ENCODE assay signal across 8 cellular contexts in the genomic region with DNA sequence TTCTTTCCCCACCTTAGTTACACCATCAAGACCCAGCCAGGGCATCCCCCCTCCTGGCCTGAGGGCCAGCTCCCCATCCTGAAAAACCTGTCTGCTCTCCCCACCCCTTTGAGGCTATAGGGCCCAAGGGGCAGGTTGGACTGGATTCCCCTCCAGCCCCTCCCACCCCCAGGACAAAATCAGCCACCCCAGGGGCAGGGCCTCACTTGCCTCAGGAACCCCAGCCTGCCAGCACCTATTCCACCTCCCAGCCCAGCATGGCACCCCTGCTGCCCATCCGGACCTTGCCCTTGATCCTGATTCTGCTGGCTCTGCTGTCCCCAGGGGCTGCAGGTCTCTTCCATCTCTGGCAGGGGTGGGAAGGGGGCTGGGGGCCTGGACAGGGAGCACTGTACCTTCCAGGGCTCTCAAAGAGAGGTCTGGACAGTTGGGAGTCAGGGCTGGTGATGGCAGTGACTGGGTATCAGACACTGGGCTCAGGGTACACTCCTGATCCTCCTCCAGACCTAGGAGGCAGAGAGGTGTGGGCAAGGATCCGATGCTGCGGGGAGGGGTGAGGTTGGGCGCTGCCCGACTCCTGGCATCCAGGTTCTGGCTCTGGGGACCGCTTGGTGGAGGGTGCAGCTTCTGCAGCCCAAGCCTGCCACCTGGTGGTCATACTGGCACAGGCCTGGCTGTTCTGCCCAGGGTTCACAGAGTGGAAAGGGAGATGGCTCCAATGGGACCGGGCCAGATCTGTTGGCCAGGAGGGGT. TPM values are rescaled to one million over a fixed set of nuclear protein-coding genes. Genes with fewer than 3 reads are reported as not detected.
DNase-seq lines count a peak whose midpoint lies in the region; TF ChIP-seq lines count a peak whose summit lies in the region.

A gene (plus strand): TSS at position 205 of the 753 bp plus-strand sequence. CDS start 53 bp downstream, at position 258.

- no peaks in the 10 kb centered on the region for H3K27me3 ChIP-seq in KMS-11 (ENCODE audit: insufficient read depth, low read depth)
- peaks cover 5% of the 10 kb centered on the region for H3K27me3 ChIP-seq in neural progenitor cell

- H3K27ac Mint-ChIP-seq in activated T-helper 1 cell treated with anti-CD3 and anti-CD28 coated beads, Interleukin-12 subunit alpha, Interleukin-12 subunit beta, Interleukin-2, Interleukin-4 antibody, amounts not matched to agents 30 ng/mL and 10 ng/mL and 1 ng/mL, durations not matched to agents 14 hours and 24 hours and 36 hours = peak within 1 kb of the TSS; percentile 36
- H3K27ac Mint-ChIP-seq in neural progenitor cell = peak within 1 kb of the TSS; percentile 53

- H3K4me1 Mint-ChIP-seq in activated T-helper 1 cell treated with anti-CD3 and anti-CD28 coated beads, Interleukin-12 subunit alpha, Interleukin-12 subunit beta, Interleukin-2, Interleukin-4 antibody, amounts not matched to agents 30 ng/mL and 10 ng/mL and 1 ng/mL, durations not matched to agents 14 hours and 24 hours and 36 hours (ENCODE audit: low read depth) = peaks cover 7% of the 10 kb centered on the region
- H3K4me1 Mint-ChIP-seq in neural progenitor cell = peaks cover 29% of the 10 kb centered on the region

- intact Hi-C loops in activated T-helper 1 cell treated with anti-CD3 and anti-CD28 coated beads, Interleukin-12 subunit alpha, Interleukin-12 subunit beta, Interleukin-2, Interleukin-4 antibody, amounts not matched to agents 30 ng/mL and 10 ng/mL and 1 ng/mL, durations not matched to agents 14 hours and 24 hours and 36 hours (cut with micrococcal nuclease) = loop anchor here (1.0 kb wide), 5 partner anchors 26 to 297 kb away; no protein-coding TSS in a partner anchor

- peaks cover 8% of the 10 kb centered on the region for H3F3A ChIP-seq in neural progenitor cell (ENCODE audit: low read depth)

- H3K4me3 Mint-ChIP-seq in activated T-helper 1 cell treated with anti-CD3 and anti-CD28 coated beads, Interleukin-12 subunit alpha, Interleukin-12 subunit beta, Interleukin-2, Interleukin-4 antibody, amounts not matched to agents 30 ng/mL and 10 ng/mL and 1 ng/mL, durations not matched to agents 14 hours and 24 hours and 36 hours = no peak within 1 kb of the TSS
- peak within 1 kb of the TSS; percentile 50 for H3K4me3 Mint-ChIP-seq in neural progenitor cell

- H3K4me2 ChIP-seq in KMS-11 (no peak within 1 kb of the TSS), neural progenitor cell (no peak within 1 kb of the TSS)

- H3K27me3 Mint-ChIP-seq in activated T-helper 1 cell treated with anti-CD3 and anti-CD28 coated beads, Interleukin-12 subunit alpha, Interleukin-12 subunit beta, Interleukin-2, Interleukin-4 antibody, amounts not matched to agents 30 ng/mL and 10 ng/mL and 1 ng/mL, durations not matched to agents 14 hours and 24 hours and 36 hours (ENCODE audit: insufficient read depth) = peaks cover 20% of the 10 kb centered on the region
- peaks cover 12% of the 10 kb centered on the region for H3K27me3 Mint-ChIP-seq in neural progenitor cell (ENCODE audit: insufficient read depth, low read depth)

- no peaks in the 10 kb centered on the region for H3K36me3 Mint-ChIP-seq in activated T-helper 1 cell treated with anti-CD3 and anti-CD28 coated beads, Interleukin-12 subunit alpha, Interleukin-12 subunit beta, Interleukin-2, Interleukin-4 antibody, amounts not matched to agents 30 ng/mL and 10 ng/mL and 1 ng/mL, durations not matched to agents 14 hours and 24 hours and 36 hours (ENCODE audit: low read depth)
- no peaks in the 10 kb centered on the region for H3K36me3 Mint-ChIP-seq in neural progenitor cell

- H3K9me3 ChIP-seq in neural progenitor cell (ENCODE audit: low read depth) = no peaks in the 10 kb centered on the region

- H3K4me3 ChIP-seq in KMS-11 (IDR thresholded peaks at IDR 0.05; ENCODE audit: insufficient read depth, low read depth, low read length) (no peak within 1 kb of the TSS), fibroblast of pulmonary artery (replicated peaks; ENCODE audit: low read depth, low read length) (no peak within 1 kb of the TSS), neural progenitor cell (no peak within 1 kb of the TSS)

- H3K79me2 ChIP-seq in KMS-11 (ENCODE audit: insufficient read depth, low read depth) = no peaks in the 10 kb centered on the region
- H3K79me2 ChIP-seq in neural progenitor cell (ENCODE audit: low read depth) = no peaks in the 10 kb centered on the region

- no peak within 1 kb of the TSS for H2AFZ ChIP-seq in KMS-11 (ENCODE audit: low read depth)
- no peak within 1 kb of the TSS for H2AFZ ChIP-seq in neural progenitor cell (replicated peaks)

- H3K9ac ChIP-seq in KMS-11 = no peak within 1 kb of the TSS
- H3K9ac ChIP-seq in neural progenitor cell = no peak within 1 kb of the TSS

- TF ChIP-seq CTCF in AG09319 (IDR thresholded peaks at IDR 0.05; ENCODE audit: low read depth, low read length) (peak; percentile 98), KMS-11 (conservative IDR thresholded peaks at IDR 0.05; ENCODE audit: low read depth, low read length) (peak; percentile 77), fibroblast of pulmonary artery (IDR thresholded peaks at IDR 0.05; ENCODE audit: low read length, missing control alignments) (peak; percentile 95), neural progenitor cell (IDR thresholded peaks at IDR 0.05) (peak; percentile 94)

- DNase-seq in AG09319 (ENCODE audit: extremely low read depth, low read depth) (peak; percentile 43), GM19238 (ENCODE audit: insufficient read length, low spot score) (peak; percentile 89), RPMI8226 (peak; percentile 89), fibroblast of pulmonary artery (ENCODE audit: low read depth) (peak; percentile 83), neural progenitor cell (ENCODE audit: low spot score) (peak; percentile 93), stromal cell of bone marrow (ENCODE audit: low read depth) (peak; percentile 44)
- DNase-seq in activated T-helper 1 cell treated with anti-CD3 and anti-CD28 coated beads, Interleukin-12 subunit alpha, Interleukin-12 subunit beta, Interleukin-2, Interleukin-4 antibody, amounts not matched to agents 30 ng/mL and 10 ng/mL and 1 ng/mL, durations not matched to agents 14 hours and 24 hours and 36 hours (ENCODE audit: low spot score) = peak; percentile 77

- H4K20me1 ChIP-seq in KMS-11 (ENCODE audit: insufficient read depth) = no peaks in the 10 kb centered on the region
- H4K20me1 ChIP-seq in neural progenitor cell (ENCODE audit: low read depth) = no peaks in the 10 kb centered on the region

- no peaks in the 10 kb centered on the region for H3K9me3 Mint-ChIP-seq in activated T-helper 1 cell treated with anti-CD3 and anti-CD28 coated beads, Interleukin-12 subunit alpha, Interleukin-12 subunit beta, Interleukin-2, Interleukin-4 antibody, amounts not matched to agents 30 ng/mL and 10 ng/mL and 1 ng/mL, durations not matched to agents 14 hours and 24 hours and 36 hours
- no peaks in the 10 kb centered on the region for H3K9me3 Mint-ChIP-seq in neural progenitor cell

- H3K27ac ChIP-seq in KMS-11 (no peak within 1 kb of the TSS), neural progenitor cell (no peak within 1 kb of the TSS)

- H3K36me3 ChIP-seq in KMS-11 (ENCODE audit: insufficient read depth) (no peaks in the 10 kb centered on the region), neural progenitor cell (no peaks in the 10 kb centered on the region)

- no peaks in the 10 kb centered on the region for H3K4me1 ChIP-seq in KMS-11 (ENCODE audit: low read depth, poor library complexity, severe bottlenecking)
- H3K4me1 ChIP-seq in neural progenitor cell = no peaks in the 10 kb centered on the region

RNA-seq across cellular contexts. Expression of the gene that starts here (rescaled TPM):
- not detected in 2 replicates for total RNA-seq in activated T-helper 1 cell treated with anti-CD3 and anti-CD28 coated beads, Interleukin-12 subunit alpha, Interleukin-12 subunit beta, Interleukin-2, Interleukin-4 antibody, amounts not matched to agents 30 ng/mL and 10 ng/mL and 1 ng/mL, durations not matched to agents 14 hours and 24 hours and 36 hours
- 0.43 TPM in 1 of 2 replicates, not detected in the other for total RNA-seq in neural progenitor cell (ENCODE audit: low replicate concordance)

Comparison
In these comparisons a context has a peak if more than half of its experiments do, and no peak if none do; other contexts are left out.
1. Peak in DNase-seq in activated T-helper 1 cell treated with anti-CD3 and anti-CD28 coated beads, Interleukin-12 subunit alpha, Interleukin-12 subunit beta, Interleukin-2, Interleukin-4 antibody, amounts not matched to agents 30 ng/mL and 10 ng/mL and 1 ng/mL, durations not matched to agents 14 hours and 24 hours and 36 hours; RNA of the gene not detected or under 1 TPM.
2. Peak in DNase-seq in neural progenitor cell; RNA of the gene not detected or under 1 TPM.
3. DNase-seq: peak in every context shown above with its lines; median percentile 93 in neural progenitor cell; 89 in GM19238; 89 in RPMI8226; 83 in fibroblast of pulmonary artery; 77 in activated T-helper 1 cell treated with anti-CD3 and anti-CD28 coated beads, Interleukin-12 subunit alpha, Interleukin-12 subunit beta, Interleukin-2, Interleukin-4 antibody, amounts not matched to agents 30 ng/mL and 10 ng/mL and 1 ng/mL, durations not matched to agents 14 hours and 24 hours and 36 hours; 44 in stromal cell of bone marrow; 43 in AG09319.